Comparison of ENCODE assay signal across 23 cellular contexts in genomic region chr4:43374352-43374751, GRCh38.
A peak's percentile ranks its signal among the peaks of the same experiment; 100 is the strongest.
DNase-seq lines count a peak whose midpoint lies in the region; ATAC-seq and TF ChIP-seq lines count a peak whose summit lies in the region.
"Had no signal": no experiment of that assay in that cellular context is flagged by ENCODE, and none has a peak within 500 bp of the region (broad histone marks: within the 10 kb centered on the region; RNA-seq: fewer than 3 reads in every experiment).

No MANE protein-coding gene starts in this region.

- no peaks in the 10 kb centered on the region for H3K79me1 ChIP-seq in IMR-90 (ENCODE audit: low read depth in 1 of 2, low read length in 2 of 2)

- BruUV-seq in IMR-90 (replicated peaks; lab: Mats Ljungman, UMichigan), result no TSS peak

- no peak overlapping the region for H4K8ac ChIP-seq in IMR-90 (ENCODE audit: low read depth in 2 of 2, low read length in 2 of 2)

- no peak overlapping the region for H4K91ac ChIP-seq in IMR-90 (ENCODE audit: insufficient read depth, low read depth, low read length)

- in situ Hi-C loops in IMR-90 (cut with MboI; ENCODE audit: low sequenced_read_pairs), result no loop called here

- no peaks in the 10 kb centered on the region for H3K9me3 ChIP-seq in IMR-90 (ENCODE audit: control insufficient read depth, insufficient read depth, low read length)
- H3K9me3 ChIP-seq: SK-N-SH had no signal

- TF ChIP-seq CTCF in IMR-90 (conservative IDR thresholded peaks at IDR 0.05; ENCODE audit: low read depth, low read length), result no peak

- H2AK5ac ChIP-seq in IMR-90 (ENCODE audit: low read depth, low read length), result no peak overlapping the region

- no peak overlapping the region for H3K4ac ChIP-seq in IMR-90 (ENCODE audit: low read depth, low read length)

- no peak for ATAC-seq in IMR-90 (ENCODE audit: low read depth)
- ATAC-seq in HG03354 (IDR thresholded peaks at IDR 0.05; ENCODE audit: poor library complexity, severe bottlenecking, unreplicated experiment), result no peak
- ATAC-seq: CD8-positive, alpha-beta T cell; PC-3 had no signal

- no CpG with 5 or more reads among the region's 1 CpG for WGBS in IMR-90 (ENCODE audit: extremely low coverage in 2 of 2, insufficient read length in 1 of 2), 2 experiments

- H3K9ac ChIP-seq in IMR-90 (ENCODE audit: low read depth, low read length), result no peak overlapping the region
- H3K9ac ChIP-seq: SK-N-SH had no signal

- H4K5ac ChIP-seq in IMR-90 (ENCODE audit: low read depth, low read length), result no peak overlapping the region

- no peak overlapping the region for H3K4me3 ChIP-seq in IMR-90 (ENCODE audit: insufficient read depth, low read depth, low read length)

- H3K23ac ChIP-seq in IMR-90 (ENCODE audit: low read depth, low read length), result no peak overlapping the region

- no peak overlapping the region for H3K56ac ChIP-seq in IMR-90 (ENCODE audit: extremely low read depth, insufficient read depth, low read length)

- H3K4me2 ChIP-seq in IMR-90 (ENCODE audit: low read depth, low read length), result no peak overlapping the region
- H3K4me2 ChIP-seq: SK-N-SH had no signal

- H2BK20ac ChIP-seq in IMR-90 (ENCODE audit: low read depth, low read length), result no peak overlapping the region

- DNase-seq in IMR-90, result peak; percentile 4
- peak; percentile 25 for DNase-seq in NCI-H1694 treated with DMSO at 0.1 percent for 48 hours (lab: John Stamatoyannopoulos, UW)
- peak; percentile 30 for DNase-seq in amniotic epithelial cell (ENCODE audit: low read depth)
- DNase-seq in iris pigment epithelial cell (ENCODE audit: low read depth), result peak; percentile 36
- no peak for DNase-seq in cortex of kidney (lab: John Stamatoyannopoulos, UW)
- DNase-seq in globus pallidus (ENCODE audit: low spot score), result no peak
- DNase-seq: CD8-positive, alpha-beta T cell; DMS79 treated with DMSO at 0.1 percent for 48 hours; HCEC 1CT; Karpas-422; MV-4-11; NCI-H1105; NCI-H146; NCI-H2029 treated with DMSO at 0.1 percent for 48 hours; NCI-H226; NCI-H510A; NCI-H748 treated with DMSO at 0.1 percent for 48 hours; NK-92 treated with Interleukin-12 subunit alpha and Interleukin-12 subunit beta, amount 100 ng/mL, for 24 hours; PC-3; SK-N-SH; T-helper 1 cell had no signal

- no peak for TF ChIP-seq RAD21 in IMR-90 (IDR thresholded peaks at IDR 0.05; ENCODE audit: low read length)

- H3K36me3 ChIP-seq in IMR-90 (ENCODE audit: control insufficient read depth, insufficient read depth, low read length), result no peaks in the 10 kb centered on the region

- H3K14ac ChIP-seq in IMR-90 (replicated peaks; ENCODE audit: low read depth, low read length), result no peak overlapping the region

- H3K9me1 ChIP-seq in IMR-90 (ENCODE audit: insufficient read depth, low read length), result no peaks in the 10 kb centered on the region

- H2AK9ac ChIP-seq in IMR-90 (replicated peaks; ENCODE audit: low read depth, low read length, poor library complexity), result no peak overlapping the region

- POLR2A ChIA-PET in IMR-90 (lab: Charles Lee; ENCODE audit: unreplicated experiment), result no interaction called here

- CTCF ChIA-PET in IMR-90 (lab: Yijun Ruan, JAX), result no interaction called here

- no peaks in the 10 kb centered on the region for H3K27me3 ChIP-seq in IMR-90 (ENCODE audit: control insufficient read depth, insufficient read depth, low read length)

- H2AFZ ChIP-seq in IMR-90 (replicated peaks; ENCODE audit: low read length, poor library complexity), result no peak overlapping the region

- no peak overlapping the region for H3K18ac ChIP-seq in IMR-90 (ENCODE audit: low read depth, low read length)

- no peaks in the 10 kb centered on the region for H4K20me1 ChIP-seq in IMR-90 (ENCODE audit: insufficient read depth, low read length)

- H2BK15ac ChIP-seq in IMR-90 (ENCODE audit: low read depth, low read length), result no peak overlapping the region

- H3K4me1 ChIP-seq in IMR-90 (ENCODE audit: control insufficient read depth, insufficient read depth, low read length), result no peaks in the 10 kb centered on the region

- TF ChIP-seq POLR2A in IMR-90 (IDR thresholded peaks at IDR 0.05; ENCODE audit: low read depth, low read length), result no peak

- no peak overlapping the region for H2BK120ac ChIP-seq in IMR-90 (ENCODE audit: low read depth, low read length)

- no peak overlapping the region for H3K27ac ChIP-seq in IMR-90 (ENCODE audit: insufficient read depth, low read length)
- H3K27ac ChIP-seq: C4-2B had no signal

- intact Hi-C loops in IMR-90 (cut with micrococcal nuclease), result no loop called here

- dilution Hi-C loops in IMR-90 (cut with HindIII; ENCODE audit: low sequenced_read_pairs, unreplicated experiment), result no loop called here

- H2BK5ac ChIP-seq in IMR-90 (ENCODE audit: low read depth, low read length, poor library complexity, severe bottlenecking), result no peak overlapping the region

TF ChIP-seq in IMR-90, 13 proteins besides CTCF, POLR2A, EP300 and RAD21:
- TF ChIP-seq SMC3 (IDR thresholded peaks at IDR 0.05; ENCODE audit: low read depth, low read length), result no peak
- no peak for TF ChIP-seq BHLHE40 (IDR thresholded peaks at IDR 0.05; ENCODE audit: low read depth, low read length)
- no peak for TF ChIP-seq CHD1 (IDR thresholded peaks at IDR 0.05; ENCODE audit: low read depth, low read length)

Comparison
In these comparisons a context has a peak if more than half of its experiments do, and no peak if none do; other contexts are left out.
1. DNase-seq: peak in IMR-90 (single experiment), NCI-H1694 treated with DMSO at 0.1 percent for 48 hours (single experiment), amniotic epithelial cell (single experiment) and iris pigment epithelial cell (single experiment); none in cortex of kidney (single experiment) and globus pallidus (single experiment).